ENCODE assay signal across 1 cellular context in the genomic region with DNA sequence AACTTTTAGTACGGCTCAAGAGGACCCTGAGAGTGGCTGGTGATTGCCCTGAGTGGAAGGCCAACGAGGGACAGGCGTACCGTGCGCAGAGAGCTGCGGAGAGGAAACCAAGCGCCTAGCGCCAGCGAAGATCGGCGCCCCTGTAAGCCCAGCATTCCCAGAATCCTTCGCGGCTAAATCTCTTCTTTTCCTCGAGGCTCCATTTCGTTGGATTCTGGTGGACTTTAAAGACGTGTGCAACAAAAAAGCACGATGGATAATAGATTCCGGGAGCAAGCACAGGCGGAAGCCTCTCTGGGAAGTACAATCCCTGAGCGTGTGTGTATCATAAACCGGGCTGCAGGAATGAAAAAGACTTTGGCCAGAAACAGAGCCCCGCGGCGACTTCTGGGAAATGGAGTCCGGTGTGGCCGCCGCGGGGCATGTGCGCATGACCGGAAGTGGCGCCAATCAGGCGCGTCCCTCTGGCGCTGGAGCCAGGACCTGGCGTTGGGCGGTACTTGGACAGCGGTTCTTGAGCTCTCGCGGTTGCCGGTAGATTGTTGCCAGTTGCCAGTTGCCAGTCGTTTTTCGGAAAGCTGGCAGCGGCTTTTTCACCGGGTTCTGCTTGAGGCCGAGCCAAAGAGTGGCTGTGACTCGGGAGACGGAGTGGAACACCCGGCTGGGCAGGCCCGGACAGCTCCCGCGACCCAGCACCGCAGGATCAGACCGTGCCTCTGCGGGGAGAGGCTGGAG.
TF ChIP-seq lines count a peak whose summit lies in the region.

A gene (plus strand): TSS at position 449 of the 735 bp plus-strand sequence. CDS start 406 bp downstream, outside the sequence.

TF ChIP-seq in K562, 482 proteins besides CTCF, POLR2A, EP300 and RAD21 (continued from another document and continues in another):
- TF ChIP-seq, protein P1, sequence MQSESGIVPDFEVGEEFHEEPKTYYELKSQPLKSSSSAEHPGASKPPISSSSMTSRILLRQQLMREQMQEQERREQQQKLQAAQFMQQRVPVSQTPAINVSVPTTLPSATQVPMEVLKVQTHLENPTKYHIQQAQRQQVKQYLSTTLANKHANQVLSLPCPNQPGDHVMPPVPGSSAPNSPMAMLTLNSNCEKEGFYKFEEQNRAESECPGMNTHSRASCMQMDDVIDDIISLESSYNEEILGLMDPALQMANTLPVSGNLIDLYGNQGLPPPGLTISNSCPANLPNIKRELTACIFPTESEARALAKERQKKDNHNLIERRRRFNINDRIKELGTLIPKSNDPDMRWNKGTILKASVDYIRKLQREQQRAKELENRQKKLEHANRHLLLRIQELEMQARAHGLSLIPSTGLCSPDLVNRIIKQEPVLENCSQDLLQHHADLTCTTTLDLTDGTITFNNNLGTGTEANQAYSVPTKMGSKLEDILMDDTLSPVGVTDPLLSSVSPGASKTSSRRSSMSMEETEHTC (IDR thresholded peaks at IDR 0.05), result no peak
- TF ChIP-seq, protein P2, sequence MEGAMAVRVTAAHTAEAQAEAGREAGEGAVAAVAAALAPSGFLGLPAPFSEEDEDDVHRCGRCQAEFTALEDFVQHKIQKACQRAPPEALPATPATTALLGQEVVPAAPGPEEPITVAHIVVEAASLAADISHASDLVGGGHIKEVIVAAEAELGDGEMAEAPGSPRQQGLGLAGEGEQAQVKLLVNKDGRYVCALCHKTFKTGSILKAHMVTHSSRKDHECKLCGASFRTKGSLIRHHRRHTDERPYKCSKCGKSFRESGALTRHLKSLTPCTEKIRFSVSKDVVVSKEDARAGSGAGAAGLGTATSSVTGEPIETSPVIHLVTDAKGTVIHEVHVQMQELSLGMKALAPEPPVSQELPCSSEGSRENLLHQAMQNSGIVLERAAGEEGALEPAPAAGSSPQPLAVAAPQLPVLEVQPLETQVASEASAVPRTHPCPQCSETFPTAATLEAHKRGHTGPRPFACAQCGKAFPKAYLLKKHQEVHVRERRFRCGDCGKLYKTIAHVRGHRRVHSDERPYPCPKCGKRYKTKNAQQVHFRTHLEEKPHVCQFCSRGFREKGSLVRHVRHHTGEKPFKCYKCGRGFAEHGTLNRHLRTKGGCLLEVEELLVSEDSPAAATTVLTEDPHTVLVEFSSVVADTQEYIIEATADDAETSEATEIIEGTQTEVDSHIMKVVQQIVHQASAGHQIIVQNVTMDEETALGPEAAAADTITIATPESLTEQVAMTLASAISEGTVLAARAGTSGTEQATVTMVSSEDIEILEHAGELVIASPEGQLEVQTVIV (CRISPR knock-in tag; IDR thresholded peaks at IDR 0.05; ENCODE audit: borderline replicate concordance), result no peak
- TF ChIP-seq NRF1 (conservative IDR thresholded peaks at IDR 0.05 in 1 of 2, IDR thresholded peaks at IDR 0.05 in 1 of 2), result peak; percentile 89 to 92
- TF ChIP-seq POLR2H (tag; IDR thresholded peaks at IDR 0.05; ENCODE audit: low read depth), result peak; percentile 75
- TF ChIP-seq, protein P3, sequence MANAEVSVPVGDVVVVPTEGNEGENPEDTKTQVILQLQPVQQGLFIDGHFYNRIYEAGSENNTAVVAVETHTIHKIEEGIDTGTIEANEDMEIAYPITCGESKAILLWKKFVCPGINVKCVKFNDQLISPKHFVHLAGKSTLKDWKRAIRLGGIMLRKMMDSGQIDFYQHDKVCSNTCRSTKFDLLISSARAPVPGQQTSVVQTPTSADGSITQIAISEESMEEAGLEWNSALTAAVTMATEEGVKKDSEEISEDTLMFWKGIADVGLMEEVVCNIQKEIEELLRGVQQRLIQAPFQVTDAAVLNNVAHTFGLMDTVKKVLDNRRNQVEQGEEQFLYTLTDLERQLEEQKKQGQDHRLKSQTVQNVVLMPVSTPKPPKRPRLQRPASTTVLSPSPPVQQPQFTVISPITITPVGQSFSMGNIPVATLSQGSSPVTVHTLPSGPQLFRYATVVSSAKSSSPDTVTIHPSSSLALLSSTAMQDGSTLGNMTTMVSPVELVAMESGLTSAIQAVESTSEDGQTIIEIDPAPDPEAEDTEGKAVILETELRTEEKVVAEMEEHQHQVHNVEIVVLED (CRISPR knock-in tag; IDR thresholded peaks at IDR 0.05), result peak; percentile 38; the same call in 1 of the 2 replicates
- TF ChIP-seq, protein P4, sequence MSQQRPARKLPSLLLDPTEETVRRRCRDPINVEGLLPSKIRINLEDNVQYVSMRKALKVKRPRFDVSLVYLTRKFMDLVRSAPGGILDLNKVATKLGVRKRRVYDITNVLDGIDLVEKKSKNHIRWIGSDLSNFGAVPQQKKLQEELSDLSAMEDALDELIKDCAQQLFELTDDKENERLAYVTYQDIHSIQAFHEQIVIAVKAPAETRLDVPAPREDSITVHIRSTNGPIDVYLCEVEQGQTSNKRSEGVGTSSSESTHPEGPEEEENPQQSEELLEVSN (IDR thresholded peaks at IDR 0.05; ENCODE audit: borderline replicate concordance in 1 of 2, extremely low read depth in 1 of 2, insufficient read depth in 1 of 2, insufficient read length in 1 of 2, low read depth in 1 of 2, low read length in 1 of 2, poor library complexity in 1 of 2, severe bottlenecking in 1 of 2), result peak in 1 of 2 experiments; percentile 22
- TF ChIP-seq FOXK2 (conservative IDR thresholded peaks at IDR 0.05 in 1 of 2, IDR thresholded peaks at IDR 0.05 in 1 of 2; ENCODE audit: low read depth in 2 of 2), result 0 out of 4 replicates have a peak, but pooled peaks of 1 of the 2 experiments have one; percentile 36
- TF ChIP-seq MCM3 (IDR thresholded peaks at IDR 0.05), result no peak
- no peak for TF ChIP-seq ZNF175 (CRISPR knock-in tag; IDR thresholded peaks at IDR 0.05; ENCODE audit: low read depth)
- no peak for TF ChIP-seq ZNF121 (CRISPR knock-in tag; conservative IDR thresholded peaks at IDR 0.05)
- TF ChIP-seq ZNF436 (CRISPR knock-in tag; IDR thresholded peaks at IDR 0.05), result no peak
- TF ChIP-seq RBFOX2 (IDR thresholded peaks at IDR 0.05; ENCODE audit: low read depth, low read length), result peak; percentile 88
- peak; percentile 62; the same call in 1 of the 2 replicates for TF ChIP-seq PML (IDR thresholded peaks at IDR 0.05; ENCODE audit: low read length)
- TF ChIP-seq NELFE (IDR thresholded peaks at IDR 0.05; ENCODE audit: insufficient read depth, insufficient read length), result no peak
- no peak for TF ChIP-seq TGIF2 (CRISPR knock-in tag; IDR thresholded peaks at IDR 0.05)
- 0 out of 2 replicates have a peak, but pooled peaks have one; percentile 42 for TF ChIP-seq EHMT2 (IDR thresholded peaks at IDR 0.05)
- TF ChIP-seq ZFP1 (CRISPR knock-in tag; IDR thresholded peaks at IDR 0.05), result 0 out of 2 replicates have a peak, but pooled peaks have one; percentile 20
- no peak for TF ChIP-seq HEY1 (CRISPR knock-in tag; IDR thresholded peaks at IDR 0.05; ENCODE audit: borderline replicate concordance)
- peak; percentile 96 for TF ChIP-seq CREB1 (IDR thresholded peaks at IDR 0.05)
- TF ChIP-seq CREB1 (CRISPR knock-in tag; IDR thresholded peaks at IDR 0.05), result peak; percentile 95
- TF ChIP-seq, protein P5, sequence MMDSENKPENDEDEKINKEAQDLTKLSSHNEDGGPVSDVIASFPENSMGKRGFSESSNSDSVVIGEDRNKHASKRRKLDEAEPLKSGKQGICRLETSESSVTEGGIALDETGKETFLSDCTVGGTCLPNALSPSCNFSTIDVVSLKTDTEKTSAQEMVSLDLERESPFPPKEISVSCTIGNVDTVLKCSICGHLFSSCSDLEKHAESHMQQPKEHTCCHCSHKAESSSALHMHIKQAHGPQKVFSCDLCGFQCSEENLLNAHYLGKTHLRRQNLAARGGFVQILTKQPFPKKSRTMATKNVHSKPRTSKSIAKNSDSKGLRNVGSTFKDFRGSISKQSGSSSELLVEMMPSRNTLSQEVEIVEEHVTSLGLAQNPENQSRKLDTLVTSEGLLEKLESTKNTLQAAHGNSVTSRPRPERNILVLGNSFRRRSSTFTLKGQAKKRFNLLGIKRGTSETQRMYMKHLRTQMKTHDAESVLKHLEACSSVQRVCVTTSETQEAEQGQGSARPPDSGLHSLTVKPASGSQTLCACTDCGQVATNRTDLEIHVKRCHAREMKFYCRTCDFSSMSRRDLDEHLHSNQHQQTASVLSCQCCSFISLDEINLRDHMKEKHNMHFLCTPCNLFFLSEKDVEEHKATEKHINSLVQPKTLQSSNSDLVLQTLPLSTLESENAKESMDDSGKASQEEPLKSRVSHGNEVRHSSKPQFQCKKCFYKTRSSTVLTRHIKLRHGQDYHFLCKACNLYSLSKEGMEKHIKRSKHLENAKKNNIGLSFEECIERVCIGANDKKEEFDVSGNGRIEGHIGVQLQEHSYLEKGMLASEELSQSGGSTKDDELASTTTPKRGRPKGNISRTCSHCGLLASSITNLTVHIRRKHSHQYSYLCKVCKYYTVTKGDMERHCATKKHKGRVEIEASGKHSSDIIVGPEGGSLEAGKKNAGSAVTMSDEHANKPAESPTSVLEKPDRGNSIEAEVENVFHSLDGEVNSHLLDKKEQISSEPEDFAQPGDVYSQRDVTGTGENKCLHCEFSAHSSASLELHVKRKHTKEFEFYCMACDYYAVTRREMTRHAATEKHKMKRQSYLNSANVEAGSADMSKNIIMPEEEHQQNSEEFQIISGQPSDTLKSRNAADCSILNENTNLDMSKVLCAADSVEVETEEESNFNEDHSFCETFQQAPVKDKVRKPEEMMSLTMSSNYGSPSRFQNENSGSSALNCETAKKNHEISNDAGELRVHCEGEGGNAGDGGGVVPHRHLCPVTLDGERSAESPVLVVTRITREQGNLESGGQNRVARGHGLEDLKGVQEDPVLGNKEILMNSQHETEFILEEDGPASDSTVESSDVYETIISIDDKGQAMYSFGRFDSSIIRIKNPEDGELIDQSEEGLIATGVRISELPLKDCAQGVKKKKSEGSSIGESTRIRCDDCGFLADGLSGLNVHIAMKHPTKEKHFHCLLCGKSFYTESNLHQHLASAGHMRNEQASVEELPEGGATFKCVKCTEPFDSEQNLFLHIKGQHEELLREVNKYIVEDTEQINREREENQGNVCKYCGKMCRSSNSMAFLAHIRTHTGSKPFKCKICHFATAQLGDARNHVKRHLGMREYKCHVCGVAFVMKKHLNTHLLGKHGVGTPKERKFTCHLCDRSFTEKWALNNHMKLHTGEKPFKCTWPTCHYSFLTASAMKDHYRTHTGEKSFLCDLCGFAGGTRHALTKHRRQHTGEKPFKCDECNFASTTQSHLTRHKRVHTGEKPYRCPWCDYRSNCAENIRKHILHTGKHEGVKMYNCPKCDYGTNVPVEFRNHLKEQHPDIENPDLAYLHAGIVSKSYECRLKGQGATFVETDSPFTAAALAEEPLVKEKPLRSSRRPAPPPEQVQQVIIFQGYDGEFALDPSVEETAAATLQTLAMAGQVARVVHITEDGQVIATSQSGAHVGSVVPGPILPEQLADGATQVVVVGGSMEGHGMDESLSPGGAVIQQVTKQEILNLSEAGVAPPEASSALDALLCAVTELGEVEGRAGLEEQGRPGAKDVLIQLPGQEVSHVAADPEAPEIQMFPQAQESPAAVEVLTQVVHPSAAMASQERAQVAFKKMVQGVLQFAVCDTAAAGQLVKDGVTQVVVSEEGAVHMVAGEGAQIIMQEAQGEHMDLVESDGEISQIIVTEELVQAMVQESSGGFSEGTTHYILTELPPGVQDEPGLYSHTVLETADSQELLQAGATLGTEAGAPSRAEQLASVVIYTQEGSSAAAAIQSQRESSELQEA (IDR thresholded peaks at IDR 0.05; ENCODE audit: low read depth), result no peak
- TF ChIP-seq ETS2 (tag; IDR thresholded peaks at IDR 0.05; ENCODE audit: borderline replicate concordance, poor library complexity, severe bottlenecking), result no peak
- TF ChIP-seq EP400 (IDR thresholded peaks at IDR 0.05), result peak; percentile 72
- 0 out of 2 replicates have a peak, but pooled peaks have one; percentile 58 for TF ChIP-seq E2F3 (CRISPR knock-in tag; IDR thresholded peaks at IDR 0.05)
- TF ChIP-seq, protein P6, sequence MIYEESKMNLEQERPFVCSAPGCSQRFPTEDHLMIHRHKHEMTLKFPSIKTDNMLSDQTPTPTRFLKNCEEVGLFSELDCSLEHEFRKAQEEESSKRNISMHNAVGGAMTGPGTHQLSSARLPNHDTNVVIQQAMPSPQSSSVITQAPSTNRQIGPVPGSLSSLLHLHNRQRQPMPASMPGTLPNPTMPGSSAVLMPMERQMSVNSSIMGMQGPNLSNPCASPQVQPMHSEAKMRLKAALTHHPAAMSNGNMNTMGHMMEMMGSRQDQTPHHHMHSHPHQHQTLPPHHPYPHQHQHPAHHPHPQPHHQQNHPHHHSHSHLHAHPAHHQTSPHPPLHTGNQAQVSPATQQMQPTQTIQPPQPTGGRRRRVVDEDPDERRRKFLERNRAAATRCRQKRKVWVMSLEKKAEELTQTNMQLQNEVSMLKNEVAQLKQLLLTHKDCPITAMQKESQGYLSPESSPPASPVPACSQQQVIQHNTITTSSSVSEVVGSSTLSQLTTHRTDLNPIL (CRISPR knock-in tag; IDR thresholded peaks at IDR 0.05), result no peak
- TF ChIP-seq PYGO2 (tag; IDR thresholded peaks at IDR 0.05), result peak; percentile 56; the same call in 1 of the 2 replicates
- TF ChIP-seq ZNF785 (CRISPR knock-in tag; IDR thresholded peaks at IDR 0.05), result no peak
- TF ChIP-seq SAFB2 (IDR thresholded peaks at IDR 0.05; ENCODE audit: borderline replicate concordance, low read depth, low read length, severe bottlenecking), result no peak
- peak; percentile 61; the same call in 1 of the 2 replicates for TF ChIP-seq ZNF197 (CRISPR knock-in tag; IDR thresholded peaks at IDR 0.05; ENCODE audit: low read depth)
- TF ChIP-seq MTA1 (IDR thresholded peaks at IDR 0.05; ENCODE audit: borderline replicate concordance), result peak; percentile 97
- TF ChIP-seq, protein P7, sequence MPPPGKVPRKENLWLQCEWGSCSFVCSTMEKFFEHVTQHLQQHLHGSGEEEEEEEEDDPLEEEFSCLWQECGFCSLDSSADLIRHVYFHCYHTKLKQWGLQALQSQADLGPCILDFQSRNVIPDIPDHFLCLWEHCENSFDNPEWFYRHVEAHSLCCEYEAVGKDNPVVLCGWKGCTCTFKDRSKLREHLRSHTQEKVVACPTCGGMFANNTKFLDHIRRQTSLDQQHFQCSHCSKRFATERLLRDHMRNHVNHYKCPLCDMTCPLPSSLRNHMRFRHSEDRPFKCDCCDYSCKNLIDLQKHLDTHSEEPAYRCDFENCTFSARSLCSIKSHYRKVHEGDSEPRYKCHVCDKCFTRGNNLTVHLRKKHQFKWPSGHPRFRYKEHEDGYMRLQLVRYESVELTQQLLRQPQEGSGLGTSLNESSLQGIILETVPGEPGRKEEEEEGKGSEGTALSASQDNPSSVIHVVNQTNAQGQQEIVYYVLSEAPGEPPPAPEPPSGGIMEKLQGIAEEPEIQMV (tag; conservative IDR thresholded peaks at IDR 0.05; ENCODE audit: low read depth), result no peak
- TF ChIP-seq SMARCA4 (IDR thresholded peaks at IDR 0.05), result 0 out of 2 replicates have a peak, but pooled peaks have one; percentile 11
- TF ChIP-seq, protein P8, sequence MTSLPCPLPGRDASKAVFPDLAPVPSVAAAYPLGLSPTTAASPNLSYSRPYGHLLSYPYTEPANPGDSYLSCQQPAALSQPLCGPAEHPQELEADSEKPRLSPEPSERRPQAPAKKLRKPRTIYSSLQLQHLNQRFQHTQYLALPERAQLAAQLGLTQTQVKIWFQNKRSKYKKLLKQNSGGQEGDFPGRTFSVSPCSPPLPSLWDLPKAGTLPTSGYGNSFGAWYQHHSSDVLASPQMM (CRISPR knock-in tag; IDR thresholded peaks at IDR 0.05), result no peak
- peak; percentile 30; the same call in 1 of the 2 replicates for TF ChIP-seq ESRRA (IDR thresholded peaks at IDR 0.05; ENCODE audit: borderline replicate concordance, low read depth)
- TF ChIP-seq NR2C1 (IDR thresholded peaks at IDR 0.05), result no peak
- peak; percentile 29; the same call in 1 of the 2 replicates for TF ChIP-seq NR2C1 (tag; IDR thresholded peaks at IDR 0.05)
- no peak for TF ChIP-seq MAFF (IDR thresholded peaks at IDR 0.05; ENCODE audit: low read length)
- TF ChIP-seq GTF2A2 (tag; IDR thresholded peaks at IDR 0.05), result 0 out of 2 replicates have a peak, but pooled peaks have one; percentile 33
- TF ChIP-seq, protein P9, sequence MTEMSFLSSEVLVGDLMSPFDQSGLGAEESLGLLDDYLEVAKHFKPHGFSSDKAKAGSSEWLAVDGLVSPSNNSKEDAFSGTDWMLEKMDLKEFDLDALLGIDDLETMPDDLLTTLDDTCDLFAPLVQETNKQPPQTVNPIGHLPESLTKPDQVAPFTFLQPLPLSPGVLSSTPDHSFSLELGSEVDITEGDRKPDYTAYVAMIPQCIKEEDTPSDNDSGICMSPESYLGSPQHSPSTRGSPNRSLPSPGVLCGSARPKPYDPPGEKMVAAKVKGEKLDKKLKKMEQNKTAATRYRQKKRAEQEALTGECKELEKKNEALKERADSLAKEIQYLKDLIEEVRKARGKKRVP (CRISPR knock-in tag; IDR thresholded peaks at IDR 0.05), result no peak
